Comparison of ENCODE assay signal across 8 cellular contexts in genomic region chr10:16436758-16437539, GRCh38. TPM values are rescaled to one million over a fixed set of nuclear protein-coding genes. Genes with fewer than 3 reads are reported as not detected.
DNase-seq lines count a peak whose midpoint lies in the region; ATAC-seq and TF ChIP-seq lines count a peak whose summit lies in the region.

PTER (plus strand) TSS chr10:16437010; CDS start chr10:16484385, 47,375 bp downstream.

- H3K9ac ChIP-seq in BLaER1 = peak within 1 kb of the TSS; percentile 72
- peak within 1 kb of the TSS; percentile 43 to 57 for H3K9ac ChIP-seq in liver (ENCODE audit: low read depth in 1 of 2, low read length in 2 of 2)

- H3K4me3 ChIP-seq in BLaER1 = peak within 1 kb of the TSS; percentile 67
- H3K4me3 ChIP-seq in liver (ENCODE audit: low read depth in 1 of 3, low read length in 3 of 3) = peak within 1 kb of the TSS; percentile 70 to 81 (median 72)

- TF ChIP-seq CTCF in liver (IDR thresholded peaks at IDR 0.05; ENCODE audit: low read depth, low read length, missing input control) = no peak

- peak; percentile 30 to 42 for TF ChIP-seq RAD21 in liver (IDR thresholded peaks at IDR 0.05)

- H3K9me3 ChIP-seq in BLaER1 (no peaks in the 10 kb centered on the region), liver (ENCODE audit: control insufficient read depth in 4 of 4, low read length in 3 of 4) (no peaks in the 10 kb centered on the region)

- H3K27ac ChIP-seq in BLaER1 (peak within 1 kb of the TSS; percentile 77), liver (ENCODE audit: low read depth in 1 of 2, low read length in 2 of 2) (peak within 1 kb of the TSS; percentile 64 to 72)

- 4% methylated on average over 49 of the region's 49 CpGs for WGBS in liver

- H3K4me2 ChIP-seq in BLaER1 = peak within 1 kb of the TSS; percentile 92

- no peaks in the 10 kb centered on the region for H3K27me3 ChIP-seq in BLaER1
- no peaks in the 10 kb centered on the region for H3K27me3 ChIP-seq in liver (ENCODE audit: control insufficient read depth in 4 of 4, insufficient read depth in 4 of 4, low read length in 3 of 4)

- H4K20me1 ChIP-seq in BLaER1 = peaks cover 18% of the 10 kb centered on the region

- peak; percentile 85 for DNase-seq in NCI-H526 treated with DMSO at 0.1 percent for 48 hours (lab: John Stamatoyannopoulos, UW)
- peak; percentile 97 to 98 for DNase-seq in activated CD4-positive, alpha-beta T cell treated with anti-CD3 and anti-CD28 coated beads, Interleukin-2, amount 50 U/mL, for 4 hours
- peak; percentile 61 to 80 for DNase-seq in dermis microvascular lymphatic vessel endothelial cell (ENCODE audit: low read depth in 2 of 2)
- peak; percentile 99 for DNase-seq in stimulated activated CD4-positive, alpha-beta T cell treated with anti-CD3 and anti-CD28 coated beads, Interleukin-4, amount 100 ng/mL, for 24 hours

- H3K36me3 ChIP-seq in BLaER1 = peaks cover 39% of the 10 kb centered on the region
- no peaks in the 10 kb centered on the region for H3K36me3 ChIP-seq in liver (ENCODE audit: control insufficient read depth in 4 of 4, insufficient read depth in 3 of 4, low read depth in 1 of 4, low read length in 3 of 4)

- peak; percentile 99 for ATAC-seq in GM19328 (IDR thresholded peaks at IDR 0.05; ENCODE audit: unreplicated experiment)
- ATAC-seq in HG03460 (IDR thresholded peaks at IDR 0.05; ENCODE audit: unreplicated experiment) = peak; percentile 98

- peaks cover 50% of the 10 kb centered on the region for H3K4me1 ChIP-seq in BLaER1
- peaks cover 6 to 25% (median 14%) of the 10 kb centered on the region in 4 donors for H3K4me1 ChIP-seq in liver (ENCODE audit: control insufficient read depth in 4 of 4, insufficient read depth in 4 of 4, low read length in 3 of 4)

TF ChIP-seq in liver, 16 proteins besides CTCF, POLR2A, EP300 and RAD21:
- peak; percentile 88 for TF ChIP-seq NR2F2 (IDR thresholded peaks at IDR 0.05)
- TF ChIP-seq GABPA (IDR thresholded peaks at IDR 0.05 in 1 of 2, conservative IDR thresholded peaks at IDR 0.05 in 1 of 2) = peak; percentile 40 to 74
- TF ChIP-seq ATF3 (IDR thresholded peaks at IDR 0.05) = no peak
- peak; percentile 80 to 84 for TF ChIP-seq RXRA (IDR thresholded peaks at IDR 0.05)
- no peak for TF ChIP-seq FOXA2 (IDR thresholded peaks at IDR 0.05)
- TF ChIP-seq HNF4G (IDR thresholded peaks at IDR 0.05) = peak; percentile 25
- peak; percentile 40 to 77 for TF ChIP-seq EGR1 (IDR thresholded peaks at IDR 0.05; ENCODE audit: low read depth in 2 of 2)
- peak; percentile 77 for TF ChIP-seq MAX (IDR thresholded peaks at IDR 0.05)
- peak; percentile 85 for TF ChIP-seq YY1 (IDR thresholded peaks at IDR 0.05)
- TF ChIP-seq ZBTB33 (IDR thresholded peaks at IDR 0.05) = peak; percentile 41
- TF ChIP-seq REST (IDR thresholded peaks at IDR 0.05) = peak; percentile 89
- TF ChIP-seq HNF4A (conservative IDR thresholded peaks at IDR 0.05) = peak; percentile 42 to 49
- TF ChIP-seq SP1 (IDR thresholded peaks at IDR 0.05) = peak; percentile 78
- peak in 1 of 2 donors; percentile 19 for TF ChIP-seq JUND (IDR thresholded peaks at IDR 0.05)
- TF ChIP-seq FOXA1 (IDR thresholded peaks at IDR 0.05) = no peak
- peak; percentile 87 for TF ChIP-seq TAF1 (conservative IDR thresholded peaks at IDR 0.05)

RNA-seq across cellular contexts. Expression of gene PTER, which starts in this region (rescaled TPM):
- total RNA-seq in dermis microvascular lymphatic vessel endothelial cell (7.1 and 8.3 TPM in 2 replicates), liver (10 to 100 TPM in 1 of 2 donors, 1 to 10 TPM in 1; 9.2 to 15.7 TPM)
- polyA plus RNA-seq in liver = 1 to 10 TPM; 4.4 to 8.6 TPM

Comparison
In these comparisons a context has a peak if more than half of its experiments do, and no peak if none do; other contexts are left out.
1. Peak in every context shown above with its lines: DNase-seq, ATAC-seq, H3K4me3 ChIP-seq and H3K27ac ChIP-seq.